Comparison of ENCODE assay signal across 33 cellular contexts in the genomic region with DNA sequence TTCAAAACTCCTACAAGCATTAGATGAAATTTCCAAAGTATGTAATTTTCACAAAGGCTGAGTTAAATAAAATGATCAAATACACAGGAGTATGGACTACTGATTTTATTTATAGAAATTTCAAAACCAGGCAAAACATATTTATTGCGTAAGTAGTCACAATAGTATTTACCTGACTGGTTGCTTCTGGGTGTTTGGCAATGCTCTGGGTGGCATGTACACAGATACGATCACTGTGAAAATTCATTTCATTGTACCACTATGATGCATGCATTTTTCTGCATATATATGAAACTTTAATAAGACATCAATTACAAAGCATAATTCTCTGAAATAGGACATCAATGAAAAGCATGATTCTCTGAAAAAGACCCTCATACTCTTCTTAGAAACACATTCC.
"Had no signal": no experiment of that assay in that cellular context is flagged by ENCODE, and none has a peak within 500 bp of the region (broad histone marks: within the 10 kb centered on the region; RNA-seq: fewer than 3 reads in every experiment).

No MANE protein-coding gene starts in this region.

- H3K4me3 ChIP-seq: adrenal gland, body of pancreas, breast epithelium had no signal

- H3K4me1 ChIP-seq: adrenal gland, body of pancreas, breast epithelium had no signal

- ATAC-seq: activated CD8-positive, alpha-beta T cell treated with anti-CD3 and anti-CD28 coated beads for 36 hours; activated naive CD4-positive, alpha-beta T cell treated with anti-CD3 and anti-CD28 coated beads, Interleukin-2, amount 50 U/mL, for 72 hours; activated T-cell treated with anti-CD3 and anti-CD28 coated beads, Interleukin-2, amount 50 U/mL, for 4 hours; activated T-cell treated with anti-CD3 and anti-CD28 coated beads, Interleukin-2, amount 50 U/mL, for 72 hours; activated T-helper 17 cell treated with anti-CD3 and anti-CD28 coated beads, Interleukin-2, amount 50 U/mL, for 72 hours; body of pancreas; T-cell; T-helper 17 cell had no signal

- H3K27me3 Mint-ChIP-seq: activated B cell treated with CpG ODN at 0.5 μM for 24 hours; activated CD4-positive, alpha-beta memory T cell treated with anti-CD3 and anti-CD28 coated beads for 36 hours; activated CD4-positive, alpha-beta T cell treated with anti-CD3 and anti-CD28 coated beads, Interleukin-2, amount 10 ng/mL, durations not matched to agents 24 days and 14 days; activated CD8-positive, alpha-beta T cell treated with anti-CD3 and anti-CD28 coated beads for 36 hours; activated naive CD8-positive, alpha-beta T cell treated with anti-CD3 and anti-CD28 coated beads for 36 hours; activated T-helper 17 cell treated with anti-CD3 and anti-CD28 coated beads, Interleukin-2, amount 50 U/mL, for 72 hours; T-cell; T-helper 17 cell had no signal

- H3K36me3 Mint-ChIP-seq: activated CD4-positive, alpha-beta memory T cell treated with anti-CD3 and anti-CD28 coated beads for 36 hours; activated naive CD4-positive, alpha-beta T cell treated with anti-CD3 and anti-CD28 coated beads, Interleukin-2, amount 50 U/mL, for 72 hours; activated naive CD8-positive, alpha-beta T cell treated with anti-CD3 and anti-CD28 coated beads for 36 hours; T-cell had no signal

- H3K9me3 Mint-ChIP-seq: activated B cell treated with CpG ODN at 0.5 μM for 24 hours; activated CD4-positive, alpha-beta memory T cell treated with anti-CD3 and anti-CD28 coated beads for 36 hours; activated CD4-positive, alpha-beta T cell treated with anti-CD3 and anti-CD28 coated beads, Interleukin-2, amount 10 ng/mL, durations not matched to agents 24 days and 14 days; activated CD8-positive, alpha-beta T cell treated with anti-CD3 and anti-CD28 coated beads for 36 hours; activated naive CD4-positive, alpha-beta T cell treated with anti-CD3 and anti-CD28 coated beads for 36 hours; activated naive CD4-positive, alpha-beta T cell treated with anti-CD3 and anti-CD28 coated beads, Interleukin-2, amount 50 U/mL, for 72 hours; activated naive CD8-positive, alpha-beta T cell treated with anti-CD3 and anti-CD28 coated beads for 36 hours; activated T-cell treated with anti-CD3 and anti-CD28 coated beads, Interleukin-2, amount 50 U/mL, for 4 hours; activated T-cell treated with anti-CD3 and anti-CD28 coated beads, Interleukin-2, amount 50 U/mL, for 72 hours; activated T-helper 1 cell treated with anti-CD3 and anti-CD28 coated beads, Interleukin-12 subunit alpha, Interleukin-12 subunit beta, Interleukin-2, Interleukin-4 antibody, amounts not matched to agents 30 ng/mL and 10 ng/mL and 1 ng/mL, durations not matched to agents 14 hours and 24 hours and 36 hours; activated T-helper 17 cell treated with anti-CD3 and anti-CD28 coated beads, Interleukin-2, amount 50 U/mL, for 72 hours had no signal

- H3K4me1 Mint-ChIP-seq: activated B cell treated with CpG ODN at 0.5 μM for 24 hours; activated CD4-positive, alpha-beta T cell treated with anti-CD3 and anti-CD28 coated beads, Interleukin-2, amount 10 ng/mL, durations not matched to agents 24 days and 14 days; activated naive CD8-positive, alpha-beta T cell treated with anti-CD3 and anti-CD28 coated beads for 36 hours; activated T-helper 17 cell treated with anti-CD3 and anti-CD28 coated beads, Interleukin-2, amount 50 U/mL, for 72 hours; T-cell; T-helper 17 cell had no signal

- H3K27ac Mint-ChIP-seq: activated B cell treated with CpG ODN at 0.5 μM for 24 hours; activated CD4-positive, alpha-beta memory T cell treated with anti-CD3 and anti-CD28 coated beads for 36 hours; activated CD4-positive, alpha-beta T cell treated with anti-CD3 and anti-CD28 coated beads, Interleukin-2, amount 10 ng/mL, durations not matched to agents 24 days and 14 days; activated CD8-positive, alpha-beta T cell treated with anti-CD3 and anti-CD28 coated beads for 36 hours; activated naive CD4-positive, alpha-beta T cell treated with anti-CD3 and anti-CD28 coated beads for 36 hours; activated naive CD4-positive, alpha-beta T cell treated with anti-CD3 and anti-CD28 coated beads, Interleukin-2, amount 50 U/mL, for 72 hours; activated naive CD8-positive, alpha-beta T cell treated with anti-CD3 and anti-CD28 coated beads for 36 hours; activated T-cell treated with anti-CD3 and anti-CD28 coated beads, Interleukin-2, amount 50 U/mL, for 72 hours; activated T-helper 1 cell treated with anti-CD3 and anti-CD28 coated beads, Interleukin-12 subunit alpha, Interleukin-12 subunit beta, Interleukin-2, Interleukin-4 antibody, amounts not matched to agents 30 ng/mL and 10 ng/mL and 1 ng/mL, durations not matched to agents 14 hours and 24 hours and 36 hours; activated T-helper 17 cell treated with anti-CD3 and anti-CD28 coated beads, Interleukin-2, amount 50 U/mL, for 72 hours; T-cell; T-helper 17 cell had no signal

- DNase-seq: activated B cell treated with CpG ODN at 0.5 μM for 24 hours; activated CD4-positive, alpha-beta memory T cell treated with anti-CD3 and anti-CD28 coated beads for 36 hours; activated CD4-positive, alpha-beta T cell treated with anti-CD3 and anti-CD28 coated beads for 4 hours; activated CD4-positive, alpha-beta T cell treated with anti-CD3 and anti-CD28 coated beads, Interleukin-2, amount 10 ng/mL, durations not matched to agents 24 days and 14 days; activated CD4-positive, alpha-beta T cell treated with anti-CD3 and anti-CD28 coated beads, Interleukin-2, amount 50 U/mL, for 1 hour; activated CD4-positive, alpha-beta T cell treated with anti-CD3 and anti-CD28 coated beads, Interleukin-2, amount 50 U/mL, for 4 hours; activated CD4-positive, CD25-positive, alpha-beta regulatory T cell treated with anti-CD3 and anti-CD28 coated beads, Interleukin-2, amount 50 U/mL, for 72 hours; activated CD8-positive, alpha-beta memory T cell treated with anti-CD3 and anti-CD28 coated beads, Interleukin-2, amount 50 U/mL, for 4 hours; activated CD8-positive, alpha-beta T cell treated with anti-CD3 and anti-CD28 coated beads for 36 hours; activated effector memory CD4-positive, alpha-beta T cell treated with anti-CD3 and anti-CD28 coated beads, Interleukin-2, amount 50 U/mL, for 16 hours; activated gamma-delta T cell treated with Interleukin-2 at 50 U/mL for 16 hours; activated naive CD4-positive, alpha-beta T cell; activated naive CD4-positive, alpha-beta T cell treated with anti-CD3 and anti-CD28 coated beads for 36 hours; activated naive CD4-positive, alpha-beta T cell treated with anti-CD3 and anti-CD28 coated beads, Interleukin-2, amount 50 U/mL, for 16 hours; activated naive CD8-positive, alpha-beta T cell treated with anti-CD3 and anti-CD28 coated beads for 36 hours; activated T-cell treated with anti-CD3 and anti-CD28 coated beads for 4 hours; activated T-cell treated with anti-CD3 and anti-CD28 coated beads, Interleukin-2, amount 50 U/mL, for 1 hour; activated T-cell treated with anti-CD3 and anti-CD28 coated beads, Interleukin-2, amount 50 U/mL, for 4 hours; activated T-cell treated with anti-CD3 and anti-CD28 coated beads, Interleukin-2, amount 50 U/mL, for 72 hours; adrenal gland; amniotic stem cell; aorta; brain microvascular endothelial cell; central memory CD4-positive, alpha-beta T cell; T-cell; T-helper 17 cell; T1000 had no signal

- H3K27me3 ChIP-seq: adrenal gland, body of pancreas, brain microvascular endothelial cell, breast epithelium had no signal

- H3K36me3 ChIP-seq: adrenal gland, brain microvascular endothelial cell, breast epithelium had no signal

- H3K9me3 ChIP-seq: adrenal gland, body of pancreas, breast epithelium had no signal

- H3K4me3 Mint-ChIP-seq: activated B cell treated with CpG ODN at 0.5 μM for 24 hours; activated CD4-positive, alpha-beta memory T cell treated with anti-CD3 and anti-CD28 coated beads for 36 hours; activated CD4-positive, alpha-beta T cell treated with anti-CD3 and anti-CD28 coated beads, Interleukin-2, amount 10 ng/mL, durations not matched to agents 24 days and 14 days; activated CD8-positive, alpha-beta T cell treated with anti-CD3 and anti-CD28 coated beads for 36 hours; activated naive CD4-positive, alpha-beta T cell treated with anti-CD3 and anti-CD28 coated beads for 36 hours; activated naive CD8-positive, alpha-beta T cell treated with anti-CD3 and anti-CD28 coated beads for 36 hours; activated T-cell treated with anti-CD3 and anti-CD28 coated beads, Interleukin-2, amount 50 U/mL, for 4 hours; activated T-cell treated with anti-CD3 and anti-CD28 coated beads, Interleukin-2, amount 50 U/mL, for 72 hours; activated T-helper 1 cell treated with anti-CD3 and anti-CD28 coated beads, Interleukin-12 subunit alpha, Interleukin-12 subunit beta, Interleukin-2, Interleukin-4 antibody, amounts not matched to agents 30 ng/mL and 10 ng/mL and 1 ng/mL, durations not matched to agents 14 hours and 24 hours and 36 hours; activated T-helper 17 cell treated with anti-CD3 and anti-CD28 coated beads, Interleukin-2, amount 50 U/mL, for 72 hours; T-cell; T-helper 17 cell had no signal

- H3K27ac ChIP-seq: adrenal gland, body of pancreas, brain microvascular endothelial cell, breast epithelium, VCaP had no signal
